In genomic region chr3:5122030-5122740, GRCh38 we compare ENCODE assay signal across 8 cellular contexts. TPM values are rescaled to one million over a fixed set of nuclear protein-coding genes. Genes with fewer than 3 reads are reported as not detected.
DNase-seq lines count a peak whose midpoint lies in the region; ATAC-seq and TF ChIP-seq lines count a peak whose summit lies in the region.

ARL8B (plus strand) TSS chr3:5122292; CDS start chr3:5122466, 174 bp downstream.

- H3K27ac ChIP-seq in HL-60 (replicated peaks) (peak within 1 kb of the TSS; percentile 97), OCI-LY1 (ENCODE audit: low read depth, low read length, poor library complexity, severe bottlenecking) (peak within 1 kb of the TSS; percentile 40)

- H3K4me1 ChIP-seq in Caco-2 (peaks cover 3% of the 10 kb centered on the region; the same call in 1 of the 2 replicates), OCI-LY1 (ENCODE audit: insufficient read depth, low read length, severe bottlenecking) (peaks cover 24% of the 10 kb centered on the region)

- H3K27me3 ChIP-seq in Caco-2 (replicated peaks; ENCODE audit: control insufficient read depth, insufficient read depth, low read length) (no peaks in the 10 kb centered on the region), HL-60 (ENCODE audit: insufficient read depth, poor library complexity, severe bottlenecking) (no peaks in the 10 kb centered on the region), OCI-LY1 (ENCODE audit: insufficient read depth, low read length) (no peaks in the 10 kb centered on the region)

- H4K20me1 ChIP-seq in OCI-LY1 (ENCODE audit: insufficient read depth, low read length), result no peaks in the 10 kb centered on the region

- H3K9me3 Mint-ChIP-seq in Caco-2 (ENCODE audit: unreplicated experiment) (no peaks in the 10 kb centered on the region), endothelial cell (ENCODE audit: unreplicated experiment) (no peaks in the 10 kb centered on the region)

- H3K27me3 Mint-ChIP-seq in Caco-2 (ENCODE audit: insufficient read depth, unreplicated experiment) (no peaks in the 10 kb centered on the region), endothelial cell (ENCODE audit: unreplicated experiment) (peaks cover 4% of the 10 kb centered on the region)

- H3K9me3 ChIP-seq in Caco-2, result no peaks in the 10 kb centered on the region
- no peaks in the 10 kb centered on the region for H3K9me3 ChIP-seq in OCI-LY1 (ENCODE audit: low read length)

- no peaks in the 10 kb centered on the region for H3F3A ChIP-seq in OCI-LY1 (ENCODE audit: insufficient read depth, low read length)

- intact Hi-C loops in Caco-2 (cut with micrococcal nuclease; ENCODE audit: unreplicated experiment), result loop anchor here (1.0 to 10.0 kb wide), 4 partner anchors 17 to 630 kb away; partner anchors contain the start of genes EDEM1 and ITPR1

- peak; percentile 87 to 94 for DNase-seq in Caco-2
- peak; percentile 74 to 92 for DNase-seq in HL-60 (ENCODE audit: low read depth in 1 of 2, low spot score in 1 of 2)
- DNase-seq in activated CD8-positive, alpha-beta memory T cell treated with anti-CD3 and anti-CD28 coated beads, Interleukin-2, amount 50 U/mL, for 4 hours, result peak; percentile 93
- DNase-seq in endothelial cell (ENCODE audit: low spot score), result peak; percentile 93
- DNase-seq in midbrain (lab: John Stamatoyannopoulos, UW), result peak; percentile 90
- DNase-seq in stimulated activated CD8-positive, alpha-beta memory T cell treated with anti-CD3 and anti-CD28 coated beads, Interleukin-15, amount 100 ng/mL, for 48 hours (ENCODE audit: low read depth in 2 of 2), result peak; percentile 89 to 90

- peak within 1 kb of the TSS; percentile 27; the same call in 1 of the 2 replicates for H2AFZ ChIP-seq in OCI-LY1 (ENCODE audit: low read length)

- CTCF ChIA-PET in Caco-2 (lab: Charles Lee), result interaction anchor here (1.4 kb wide), 1 partner anchor 16 kb away, joined by 5 read pairs; no protein-coding TSS in a partner anchor

- H3K36me3 ChIP-seq in Caco-2 (ENCODE audit: control insufficient read depth, insufficient read depth, low read length) (no peaks in the 10 kb centered on the region), OCI-LY1 (ENCODE audit: insufficient read depth, low read length) (peaks cover 5% of the 10 kb centered on the region)

- peaks cover 14% of the 10 kb centered on the region for H3K36me3 Mint-ChIP-seq in Caco-2 (ENCODE audit: insufficient read depth, unreplicated experiment)
- no peaks in the 10 kb centered on the region for H3K36me3 Mint-ChIP-seq in endothelial cell (ENCODE audit: low read depth, unreplicated experiment)

- POLR2A ChIA-PET in Caco-2 (lab: Charles Lee), result no interaction called here

- peak within 1 kb of the TSS; percentile 84 for H3K27ac Mint-ChIP-seq in Caco-2 (ENCODE audit: unreplicated experiment)
- H3K27ac Mint-ChIP-seq in endothelial cell (ENCODE audit: unreplicated experiment), result peak within 1 kb of the TSS; percentile 81

- TF ChIP-seq CTCF in Caco-2 (IDR thresholded peaks at IDR 0.05; ENCODE audit: insufficient read depth in 1 of 2, low read depth in 1 of 2, low read length in 1 of 2, severe bottlenecking in 1 of 2, unreplicated experiment in 1 of 2) (peak; percentile 83 to 94), HL-60 (IDR thresholded peaks at IDR 0.05; ENCODE audit: insufficient read depth, low read length) (peak; percentile 94), OCI-LY1 (IDR thresholded peaks at IDR 0.05; ENCODE audit: low read length) (peak; percentile 96), endothelial cell (IDR thresholded peaks at IDR 0.05; ENCODE audit: unreplicated experiment) (peak; percentile 96)

- H3K4me3 ChIP-seq in Caco-2 (ENCODE audit: low read depth, low read length), result peak within 1 kb of the TSS; percentile 99
- H3K4me3 ChIP-seq in HL-60 (replicated peaks; ENCODE audit: insufficient read depth, low read length), result peak within 1 kb of the TSS; percentile 96
- H3K4me3 ChIP-seq in OCI-LY1 (ENCODE audit: low read depth, low read length, poor library complexity, severe bottlenecking), result peak within 1 kb of the TSS; percentile 100

- no TSS peak for BruUV-seq in Caco-2 (replicated peaks; lab: Mats Ljungman, UMichigan)

- peak within 1 kb of the TSS; percentile 97 for H3K9ac ChIP-seq in OCI-LY1 (ENCODE audit: low read length)

- H3K4me1 Mint-ChIP-seq in Caco-2 (ENCODE audit: low read depth, unreplicated experiment) (peaks cover 14% of the 10 kb centered on the region), endothelial cell (ENCODE audit: unreplicated experiment) (peaks cover 10% of the 10 kb centered on the region)

- ATAC-seq in GM19463 (IDR thresholded peaks at IDR 0.05; ENCODE audit: unreplicated experiment), result peak; percentile 96

- H3K79me2 ChIP-seq in OCI-LY1 (ENCODE audit: insufficient read depth, low read length), result peaks cover 50% of the 10 kb centered on the region

- H3K4me2 ChIP-seq in OCI-LY1 (ENCODE audit: low read length), result peak within 1 kb of the TSS; percentile 95

- H3K4me3 Mint-ChIP-seq in Caco-2 (ENCODE audit: unreplicated experiment), result peak within 1 kb of the TSS; percentile 84
- H3K4me3 Mint-ChIP-seq in endothelial cell (ENCODE audit: unreplicated experiment), result peak within 1 kb of the TSS; percentile 98

- no peaks in the 10 kb centered on the region for H3K9me2 ChIP-seq in OCI-LY1 (ENCODE audit: low read depth, low read length)

RNA-seq across cellular contexts. Expression of gene ARL8B, which starts in this region (rescaled TPM):
- total RNA-seq in Caco-2 (2022) (56.1 and 65.0 TPM in 2 replicates), endothelial cell (ENCODE audit: unreplicated experiment) (34.4 TPM)

Comparison
In these comparisons a context has a peak if more than half of its experiments do, and no peak if none do; other contexts are left out.
1. Peak in every context shown above with its lines: DNase-seq, ATAC-seq, H3K4me3 ChIP-seq and H3K27ac ChIP-seq.